Comparison of ENCODE assay signal across 12 cellular contexts in genomic region chr3:127915937-127916480, GRCh38. TPM values are rescaled to one million over a fixed set of nuclear protein-coding genes. Genes with fewer than 3 reads are reported as not detected.
DNase-seq lines count a peak whose midpoint lies in the region; ATAC-seq, FAIRE-seq and TF ChIP-seq lines count a peak whose summit lies in the region.
"Had no signal": no experiment of that assay in that cellular context is flagged by ENCODE, and none has a peak within 500 bp of the region (broad histone marks: within the 10 kb centered on the region; RNA-seq: fewer than 3 reads in every experiment).

No MANE protein-coding gene starts in this region.

- FAIRE-seq in D721Med (lab: Jason Lieb, UNC): no peak
- FAIRE-seq: GM12891 had no signal

- no peaks in the 10 kb centered on the region for H3K36me3 Mint-ChIP-seq in nephron progenitor cell (ENCODE audit: low read depth)

- DNase-seq in NCI-H524 treated with DMSO at 0.1 percent for 48 hours (lab: John Stamatoyannopoulos, UW): peak; percentile 84
- no peak for DNase-seq in nephron progenitor cell
- no peak for DNase-seq in D721Med (ENCODE audit: insufficient read length, low spot score)
- DNase-seq in stimulated activated naive CD4-positive, alpha-beta T cell treated with Interleukin-2 at 50 U/mL for 16 hours (lab: John Stamatoyannopoulos, UW): no peak
- DNase-seq: activated CD4-positive, alpha-beta T cell treated with anti-CD3 and anti-CD28 coated beads for 1 hour; activated T-cell treated with anti-CD3 and anti-CD28 coated beads, Interleukin-2, amount 50 U/mL, for 24 hours; NCI-H226 had no signal

- H3K27me3 Mint-ChIP-seq in nephron progenitor cell (ENCODE audit: low read depth, poor library complexity): peaks cover 25% of the 10 kb centered on the region

- no peak for TF ChIP-seq CTCF in nephron progenitor cell (IDR thresholded peaks at IDR 0.05)
- TF ChIP-seq CTCF in D721Med (IDR thresholded peaks at IDR 0.05; ENCODE audit: insufficient read depth, missing control alignments): no peak

- H3K9me3 ChIP-seq in esophagus (ENCODE audit: control insufficient read depth in 2 of 2, insufficient read depth in 1 of 2, low read depth in 1 of 2, low read length in 1 of 2): peaks cover 0 to 4% of the 10 kb centered on the region in 2 donors

- ATAC-seq in HG03432 (IDR thresholded peaks at IDR 0.05; ENCODE audit: unreplicated experiment) (no peak), GM18873 (IDR thresholded peaks at IDR 0.05; ENCODE audit: low FRiP score, unreplicated experiment) (no peak)

- H3K4me3 Mint-ChIP-seq in nephron progenitor cell: no peak overlapping the region
- H3K4me3 Mint-ChIP-seq: activated T-cell treated with anti-CD3 and anti-CD28 coated beads, Interleukin-2, amount 50 U/mL, for 24 hours had no signal

- H3K4me3 ChIP-seq in ACC112 (ENCODE audit: low read depth, low read length) (peak overlapping the region; percentile 79; the same call in 1 of the 2 replicates), esophagus (ENCODE audit: low read depth in 1 of 2, low read length in 2 of 2) (peak overlapping the region; percentile 38 to 49)

- H3K9me3 Mint-ChIP-seq in nephron progenitor cell: peaks cover 5% of the 10 kb centered on the region
- H3K9me3 Mint-ChIP-seq: activated T-cell treated with anti-CD3 and anti-CD28 coated beads, Interleukin-2, amount 50 U/mL, for 24 hours had no signal

- peaks cover 5% of the 10 kb centered on the region; the same call in 1 of the 2 replicates for H3K27me3 ChIP-seq in ACC112 (ENCODE audit: insufficient read depth, low read length)
- H3K27me3 ChIP-seq in esophagus (ENCODE audit: control insufficient read depth in 1 of 2, insufficient read depth in 2 of 2, low read length in 2 of 2): no peaks in the 10 kb centered on the region

- H3K4me1 ChIP-seq in ACC112 (ENCODE audit: control insufficient read depth, insufficient read depth, low read length, unreplicated experiment) (no peaks in the 10 kb centered on the region), esophagus (ENCODE audit: control insufficient read depth in 2 of 2, insufficient read depth in 2 of 2, low read length in 1 of 2) (peaks cover 0 to 10% of the 10 kb centered on the region in 2 donors)

- H3K27ac ChIP-seq in ACC112 (ENCODE audit: low read depth, low read length) (no peak overlapping the region), esophagus (ENCODE audit: low read depth in 2 of 2, low read length in 1 of 2) (peak overlapping the region in 1 of 2 donors; percentile 67)

- no peaks in the 10 kb centered on the region for H3K79me2 ChIP-seq in ACC112 (ENCODE audit: control insufficient read depth, insufficient read depth, low read length, unreplicated experiment)

- WGBS in esophagus, 2 donors: 69 to 73% methylated on average over 9 of the region's 9 CpGs

- H2AFZ ChIP-seq in ACC112 (ENCODE audit: low read length, unreplicated experiment): peak overlapping the region; percentile 70

- H3K27ac Mint-ChIP-seq in nephron progenitor cell: peak overlapping the region; percentile 13
- H3K27ac Mint-ChIP-seq: activated T-cell treated with anti-CD3 and anti-CD28 coated beads, Interleukin-2, amount 50 U/mL, for 24 hours had no signal

- H3K4me1 Mint-ChIP-seq in nephron progenitor cell: peaks cover 8% of the 10 kb centered on the region

- H3K36me3 ChIP-seq in ACC112 (ENCODE audit: insufficient read depth, low read length) (no peaks in the 10 kb centered on the region), esophagus (ENCODE audit: control insufficient read depth in 2 of 2, insufficient read depth in 2 of 2, low read length in 1 of 2) (no peaks in the 10 kb centered on the region)

RNA-seq across cellular contexts. Expression of gene KBTBD12, which starts 1.0 kb away (rescaled TPM):
- under 1 TPM; 0.06 to 0.13 TPM for polyA plus RNA-seq in esophagus
